Comparison of ENCODE assay signal across 24 cellular contexts in genomic region chr3:39550343-39550742, GRCh38.
"Had no signal": no experiment of that assay in that cellular context is flagged by ENCODE, and none has a peak within 500 bp of the region (broad histone marks: within the 10 kb centered on the region; RNA-seq: fewer than 3 reads in every experiment).

No MANE protein-coding gene starts in this region.

- H3K27ac Mint-ChIP-seq: activated CD4-positive, alpha-beta memory T cell treated with anti-CD3 and anti-CD28 coated beads, Interleukin-2, amount 10 ng/mL, durations not matched to agents 7 days and 5 days; activated CD4-positive, alpha-beta T cell treated with anti-CD3 and anti-CD28 coated beads for 36 hours; activated naive CD8-positive, alpha-beta T cell treated with anti-CD3 and anti-CD28 coated beads, Interleukin-2, amount 10 ng/mL, durations not matched to agents 7 days and 5 days; activated T-cell treated with anti-CD3 and anti-CD28 coated beads, Interleukin-2, amount 50 U/mL, for 72 hours; activated T-helper 2 cell treated with anti-CD3 and anti-CD28 coated beads, Interferon-gamma antibody, Interleukin-2, Interleukin-4, amounts not matched to agents 10 μg/mL and 5 μg/mL and 100 μg/mL, durations not matched to agents 14 hours and 24 hours and 36 hours; dendritic cell treated with granulocyte-macrophage colony-stimulating factor and Interleukin-4, amounts not matched to agents 40 ng/mL and 50 ng/mL, for 4 days had no signal

- H3K9me3 ChIP-seq: adrenal gland, MG63, SJSA1 had no signal

- H3K4me1 Mint-ChIP-seq: activated CD4-positive, alpha-beta memory T cell treated with anti-CD3 and anti-CD28 coated beads, Interleukin-2, amount 10 ng/mL, durations not matched to agents 7 days and 5 days; activated CD4-positive, alpha-beta T cell treated with anti-CD3 and anti-CD28 coated beads for 36 hours; activated naive CD8-positive, alpha-beta T cell treated with anti-CD3 and anti-CD28 coated beads, Interleukin-2, amount 10 ng/mL, durations not matched to agents 7 days and 5 days had no signal

- H3K27ac ChIP-seq: adrenal gland, SJSA1, WERI-Rb-1 had no signal

- H3K4me3 ChIP-seq: adrenal gland, MG63, SJSA1 had no signal

- H3K4me3 Mint-ChIP-seq: activated CD4-positive, alpha-beta memory T cell treated with anti-CD3 and anti-CD28 coated beads, Interleukin-2, amount 10 ng/mL, durations not matched to agents 7 days and 5 days; activated CD4-positive, alpha-beta T cell treated with anti-CD3 and anti-CD28 coated beads for 36 hours; activated naive CD8-positive, alpha-beta T cell treated with anti-CD3 and anti-CD28 coated beads, Interleukin-2, amount 10 ng/mL, durations not matched to agents 7 days and 5 days; activated T-cell treated with anti-CD3 and anti-CD28 coated beads, Interleukin-2, amount 50 U/mL, for 72 hours; dendritic cell treated with granulocyte-macrophage colony-stimulating factor and Interleukin-4, amounts not matched to agents 40 ng/mL and 50 ng/mL, for 4 days had no signal

- ATAC-seq: activated CD4-positive, alpha-beta T cell treated with anti-CD3 and anti-CD28 coated beads for 36 hours; activated T-cell treated with anti-CD3 and anti-CD28 coated beads, Interleukin-2, amount 50 U/mL, for 72 hours; PC-3 had no signal

- FAIRE-seq: colon, RCC 7860 had no signal

- H3K36me3 Mint-ChIP-seq: activated naive CD8-positive, alpha-beta T cell treated with anti-CD3 and anti-CD28 coated beads, Interleukin-2, amount 10 ng/mL, durations not matched to agents 7 days and 5 days had no signal

- DNase-seq: activated CD4-positive, alpha-beta memory T cell treated with anti-CD3 and anti-CD28 coated beads, Interleukin-2, amount 10 ng/mL, durations not matched to agents 7 days and 5 days; activated CD4-positive, alpha-beta T cell treated with anti-CD3 and anti-CD28 coated beads for 36 hours; activated CD4-positive, alpha-beta T cell treated with anti-CD3 and anti-CD28 coated beads, Interleukin-2, amount 50 U/mL, for 1 hour; activated CD8-positive, alpha-beta memory T cell treated with anti-CD3 and anti-CD28 coated beads, Interleukin-2, amount 50 U/mL, for 4 hours; activated naive CD4-positive, alpha-beta T cell treated with anti-CD3 and anti-CD28 coated beads, Interleukin-2, amount 50 U/mL, for 16 hours; activated naive CD8-positive, alpha-beta T cell treated with anti-CD3 and anti-CD28 coated beads, Interleukin-2, amount 10 ng/mL, durations not matched to agents 7 days and 5 days; activated T-cell treated with anti-CD3 and anti-CD28 coated beads, Interleukin-2, amount 50 U/mL, for 72 hours; adrenal gland; anterior cingulate cortex; cerebellar nuclear complex; MG63; NCI-H1105; NCI-H1436; NCI-H1694 treated with DMSO at 0.1 percent for 48 hours; NCI-H2029 treated with DMSO at 0.1 percent for 48 hours; PC-3; SHP77; T-helper 1 cell; WERI-Rb-1 had no signal

- H3K4me1 ChIP-seq: adrenal gland, SJSA1 had no signal

- H3K27me3 ChIP-seq: adrenal gland, MG63, SJSA1 had no signal

- H3K36me3 ChIP-seq: adrenal gland, MG63, SJSA1, WERI-Rb-1 had no signal
